Comparison of ENCODE assay signal across 8 cellular contexts in genomic region chr6:165729307-165729936, GRCh38.
DNase-seq lines count a peak whose midpoint lies in the region; TF ChIP-seq lines count a peak whose summit lies in the region.

No MANE protein-coding gene starts in this region.

- H4K20me1 ChIP-seq in hepatocyte (ENCODE audit: insufficient read depth, poor library complexity, severe bottlenecking): no peaks in the 10 kb centered on the region

- no peak overlapping the region for H3K27ac Mint-ChIP-seq in activated CD4-positive, alpha-beta T cell treated with anti-CD3 and anti-CD28 coated beads, Interleukin-2, amount 10 ng/mL, durations not matched to agents 24 days and 14 days

- H3K4me3 ChIP-seq in GM12865 (ENCODE audit: low read depth, low read length) (no peak overlapping the region), hepatocyte (no peak overlapping the region)

- intact Hi-C loops in activated CD4-positive, alpha-beta T cell treated with anti-CD3 and anti-CD28 coated beads, Interleukin-2, amount 10 ng/mL, durations not matched to agents 24 days and 14 days (cut with micrococcal nuclease): no loop called here

- no peaks in the 10 kb centered on the region for H3K4me1 Mint-ChIP-seq in activated CD4-positive, alpha-beta T cell treated with anti-CD3 and anti-CD28 coated beads, Interleukin-2, amount 10 ng/mL, durations not matched to agents 24 days and 14 days

- no peak overlapping the region for H3K4me3 Mint-ChIP-seq in activated CD4-positive, alpha-beta T cell treated with anti-CD3 and anti-CD28 coated beads, Interleukin-2, amount 10 ng/mL, durations not matched to agents 24 days and 14 days

- TF ChIP-seq CTCF in GM12865 (IDR thresholded peaks at IDR 0.05; ENCODE audit: insufficient read depth, low read depth, low read length, missing control alignments) (peak; percentile 63), hepatocyte (IDR thresholded peaks at IDR 0.05; ENCODE audit: poor library complexity) (peak; percentile 70)

- H3K4me1 ChIP-seq in hepatocyte (ENCODE audit: insufficient read depth): no peaks in the 10 kb centered on the region

- no peaks in the 10 kb centered on the region for H3K79me2 ChIP-seq in hepatocyte

- no peaks in the 10 kb centered on the region for H3K9me2 ChIP-seq in hepatocyte (replicated peaks; ENCODE audit: insufficient read depth)

- no peak overlapping the region for H2AFZ ChIP-seq in hepatocyte

- no peaks in the 10 kb centered on the region for H3K9me3 Mint-ChIP-seq in activated CD4-positive, alpha-beta T cell treated with anti-CD3 and anti-CD28 coated beads, Interleukin-2, amount 10 ng/mL, durations not matched to agents 24 days and 14 days

- 45% methylated on average over 1 of the region's 1 CpG for WGBS in hepatocyte (ENCODE audit: low lambda C conversion rate, missing lambda C conversion rate)

- no peak overlapping the region for H3K27ac ChIP-seq in hepatocyte

- H3K36me3 Mint-ChIP-seq in activated CD4-positive, alpha-beta T cell treated with anti-CD3 and anti-CD28 coated beads, Interleukin-2, amount 10 ng/mL, durations not matched to agents 24 days and 14 days (ENCODE audit: low read depth): no peaks in the 10 kb centered on the region

- H3K9me3 ChIP-seq in hepatocyte (ENCODE audit: low read depth): no peaks in the 10 kb centered on the region

- in situ Hi-C loops in ACHN (cut with HindIII; ENCODE audit: low pct_ligation_motif_present, low pct_unique_long_range_greater_than_20kb, low sequenced_read_pairs): no loop called here

- H3K27me3 ChIP-seq in hepatocyte: peaks cover 3% of the 10 kb centered on the region

- H3K36me3 ChIP-seq in hepatocyte (replicated peaks; ENCODE audit: insufficient read depth, low read depth): no peaks in the 10 kb centered on the region

- H3K27me3 Mint-ChIP-seq in activated CD4-positive, alpha-beta T cell treated with anti-CD3 and anti-CD28 coated beads, Interleukin-2, amount 10 ng/mL, durations not matched to agents 24 days and 14 days: no peaks in the 10 kb centered on the region

- DNase-seq in ACHN: peak; percentile 40
- DNase-seq in GM12865 (ENCODE audit: low read depth): peak; percentile 33
- DNase-seq in HK-2 (ENCODE audit: unreplicated experiment): peak; percentile 55
- DNase-seq in activated CD4-positive, alpha-beta T cell treated with anti-CD3 and anti-CD28 coated beads, Interleukin-2, amount 10 ng/mL, durations not matched to agents 24 days and 14 days: peak; percentile 76
- no peak for DNase-seq in hepatocyte (ENCODE audit: low spot score)
- DNase-seq in stimulated activated CD8-positive, alpha-beta memory T cell treated with anti-CD3 and anti-CD28 coated beads, Interleukin-7, amount 100 ng/mL, for 24 hours (ENCODE audit: low read depth): peak; percentile 6
- DNase-seq in NCI-H345 (lab: John Stamatoyannopoulos, UW): no peak
- DNase-seq in stimulated activated naive CD4-positive, alpha-beta T cell (lab: John Stamatoyannopoulos, UW): no peak

- no peak overlapping the region for H3K4me2 ChIP-seq in hepatocyte

Comparison
In these comparisons a context has a peak if more than half of its experiments do, and no peak if none do; other contexts are left out.
1. DNase-seq: peak in ACHN (single experiment), GM12865 (single experiment), HK-2 (single experiment), activated CD4-positive, alpha-beta T cell treated with anti-CD3 and anti-CD28 coated beads, Interleukin-2, amount 10 ng/mL, durations not matched to agents 24 days and 14 days (single experiment) and stimulated activated CD8-positive, alpha-beta memory T cell treated with anti-CD3 and anti-CD28 coated beads, Interleukin-7, amount 100 ng/mL, for 24 hours (single experiment); none in hepatocyte (single experiment), NCI-H345 (single experiment) and stimulated activated naive CD4-positive, alpha-beta T cell (0 of 6).